In genomic region chr11:60378359-60378758, GRCh38 we compare ENCODE assay signal across 9 cellular contexts. TPM values are rescaled to one million over a fixed set of nuclear protein-coding genes. Genes with fewer than 3 reads are reported as not detected.
DNase-seq lines count a peak whose midpoint lies in the region; ATAC-seq and TF ChIP-seq lines count a peak whose summit lies in the region.
"Had no signal": no experiment of that assay in that cellular context is flagged by ENCODE, and none has a peak within 500 bp of the region (broad histone marks: within the 10 kb centered on the region; RNA-seq: fewer than 3 reads in every experiment).

A gene with protein sequence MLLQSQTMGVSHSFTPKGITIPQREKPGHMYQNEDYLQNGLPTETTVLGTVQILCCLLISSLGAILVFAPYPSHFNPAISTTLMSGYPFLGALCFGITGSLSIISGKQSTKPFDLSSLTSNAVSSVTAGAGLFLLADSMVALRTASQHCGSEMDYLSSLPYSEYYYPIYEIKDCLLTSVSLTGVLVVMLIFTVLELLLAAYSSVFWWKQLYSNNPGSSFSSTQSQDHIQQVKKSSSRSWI (plus strand): TSS chr11:60378532. CDS start chr11:60383142, 4,610 bp downstream.

- no peaks in the 10 kb centered on the region for H3K36me3 ChIP-seq in naive thymus-derived CD4-positive, alpha-beta T cell (ENCODE audit: control insufficient read depth in 2 of 3, insufficient read depth in 3 of 3, low read length in 3 of 3)
- H3K36me3 ChIP-seq in GM23338 (ENCODE audit: insufficient read depth) = no peaks in the 10 kb centered on the region

- H3K4me2 ChIP-seq in GM23338 = no peak within 1 kb of the TSS

- no peaks in the 10 kb centered on the region for H3F3A ChIP-seq in GM23338 (replicated peaks; ENCODE audit: low read depth)

- intact Hi-C loops in naive thymus-derived CD4-positive, alpha-beta T cell (cut with micrococcal nuclease) = no loop called here

- peaks cover 0 to 12% (median 9%) of the 10 kb centered on the region in 7 donors for H3K4me1 Mint-ChIP-seq in naive thymus-derived CD4-positive, alpha-beta T cell
- H3K4me1 Mint-ChIP-seq in GM23338 = no peaks in the 10 kb centered on the region

- H3K27me3 Mint-ChIP-seq in naive thymus-derived CD4-positive, alpha-beta T cell = peaks cover 12 to 47% (median 20%) of the 10 kb centered on the region in 5 donors
- H3K27me3 Mint-ChIP-seq in GM23338 (ENCODE audit: insufficient read depth, low read depth, poor library complexity) = no peaks in the 10 kb centered on the region

- H3K9me2 ChIP-seq in GM23338 (ENCODE audit: insufficient read depth) = peaks cover 22% of the 10 kb centered on the region

- H2AFZ ChIP-seq in GM23338 = no peak within 1 kb of the TSS

- H3K9me3 ChIP-seq in naive thymus-derived CD4-positive, alpha-beta T cell (ENCODE audit: control insufficient read depth in 2 of 3, low read length in 3 of 3) = no peaks in the 10 kb centered on the region

- H3K4me3 Mint-ChIP-seq in naive thymus-derived CD4-positive, alpha-beta T cell = no peak within 1 kb of the TSS
- no peak within 1 kb of the TSS for H3K4me3 Mint-ChIP-seq in GM23338

- no peak within 1 kb of the TSS for H3K4me3 ChIP-seq in naive thymus-derived CD4-positive, alpha-beta T cell (ENCODE audit: low read length)
- no peak within 1 kb of the TSS for H3K4me3 ChIP-seq in GM23338

- H3K36me3 Mint-ChIP-seq in naive thymus-derived CD4-positive, alpha-beta T cell = no peaks in the 10 kb centered on the region
- no peaks in the 10 kb centered on the region for H3K36me3 Mint-ChIP-seq in GM23338 (ENCODE audit: low read depth)

- no peaks in the 10 kb centered on the region for H3K79me2 ChIP-seq in GM23338 (replicated peaks; ENCODE audit: insufficient read depth)

- ATAC-seq in GM19023 (IDR thresholded peaks at IDR 0.05; ENCODE audit: unreplicated experiment) (peak; percentile 84), HG03025 (IDR thresholded peaks at IDR 0.05; ENCODE audit: low FRiP score, unreplicated experiment) (peak; percentile 72), GM23338 (no peak)
- ATAC-seq in naive thymus-derived CD4-positive, alpha-beta T cell = peak; percentile 82

- H4K20me1 ChIP-seq in GM23338 (replicated peaks; ENCODE audit: insufficient read depth) = no peaks in the 10 kb centered on the region

- POLR2A ChIA-PET in naive thymus-derived CD4-positive, alpha-beta T cell (lab: Charles Lee) = no interaction called here

- no peaks in the 10 kb centered on the region for H3K9me3 Mint-ChIP-seq in naive thymus-derived CD4-positive, alpha-beta T cell
- H3K9me3 Mint-ChIP-seq in GM23338 = no peaks in the 10 kb centered on the region; the same call in 1 of the 3 replicates

- peak; percentile 68 for DNase-seq in SKM-1 treated with dmso at 0.1 percent for 144 hours (lab: John Stamatoyannopoulos, UW; ENCODE audit: unreplicated experiment)
- DNase-seq in naive thymus-derived CD4-positive, alpha-beta T cell = no peak
- DNase-seq in GOT3 (lab: John Stamatoyannopoulos, UW) = no peak
- DNase-seq in NCI-H187 (lab: John Stamatoyannopoulos, UW) = no peak
- no peak for DNase-seq in GM23338 (ENCODE audit: low spot score)
- no peak for DNase-seq in RKO (ENCODE audit: low spot score)

- no peaks in the 10 kb centered on the region for H3K4me1 ChIP-seq in naive thymus-derived CD4-positive, alpha-beta T cell (ENCODE audit: control insufficient read depth in 2 of 2, insufficient read depth in 2 of 2, low read length in 2 of 2)
- no peaks in the 10 kb centered on the region for H3K4me1 ChIP-seq in GM23338 (ENCODE audit: insufficient read depth)

- H3K27ac Mint-ChIP-seq in naive thymus-derived CD4-positive, alpha-beta T cell = no peak within 1 kb of the TSS
- no peak within 1 kb of the TSS for H3K27ac Mint-ChIP-seq in GM23338

- H3K27ac ChIP-seq in naive thymus-derived CD4-positive, alpha-beta T cell (ENCODE audit: low read depth, low read length) = no peak within 1 kb of the TSS
- no peak within 1 kb of the TSS for H3K27ac ChIP-seq in GM23338 (ENCODE audit: low read depth)

- TF ChIP-seq CTCF in GM23338 (conservative IDR thresholded peaks at IDR 0.05; ENCODE audit: low read depth in 2 of 2) = no peak

- no peaks in the 10 kb centered on the region for H3K27me3 ChIP-seq in naive thymus-derived CD4-positive, alpha-beta T cell (ENCODE audit: control insufficient read depth in 2 of 2, insufficient read depth in 2 of 2, low read length in 2 of 2)
- no peaks in the 10 kb centered on the region for H3K27me3 ChIP-seq in GM23338 (ENCODE audit: insufficient read depth)

- CTCF ChIA-PET in naive thymus-derived CD4-positive, alpha-beta T cell (lab: Charles Lee) = interaction anchor here (0.6 kb wide), 1 partner anchor 476 kb away, joined by 3 read pairs; no protein-coding TSS in a partner anchor

TF ChIP-seq in GM23338, 12 proteins besides CTCF, POLR2A, EP300 and RAD21 (continues in another document):
- TF ChIP-seq CREB1 (CRISPR knock-in tag; IDR thresholded peaks at IDR 0.05; ENCODE audit: low read depth) (no peak), POLR2AphosphoS5 (IDR thresholded peaks at IDR 0.05; ENCODE audit: low read depth) (no peak), JUNB (IDR thresholded peaks at IDR 0.05; ENCODE audit: unreplicated experiment) (no peak), NANOG (IDR thresholded peaks at IDR 0.05; ENCODE audit: borderline replicate concordance) (no peak), ZNF331 (CRISPR knock-in tag; IDR thresholded peaks at IDR 0.05; ENCODE audit: low read depth) (no peak), STAT1 (IDR thresholded peaks at IDR 0.05; ENCODE audit: unreplicated experiment) (no peak), ZNF114 (CRISPR knock-in tag; IDR thresholded peaks at IDR 0.05) (no peak)
- TF ChIP-seq, protein P1, sequence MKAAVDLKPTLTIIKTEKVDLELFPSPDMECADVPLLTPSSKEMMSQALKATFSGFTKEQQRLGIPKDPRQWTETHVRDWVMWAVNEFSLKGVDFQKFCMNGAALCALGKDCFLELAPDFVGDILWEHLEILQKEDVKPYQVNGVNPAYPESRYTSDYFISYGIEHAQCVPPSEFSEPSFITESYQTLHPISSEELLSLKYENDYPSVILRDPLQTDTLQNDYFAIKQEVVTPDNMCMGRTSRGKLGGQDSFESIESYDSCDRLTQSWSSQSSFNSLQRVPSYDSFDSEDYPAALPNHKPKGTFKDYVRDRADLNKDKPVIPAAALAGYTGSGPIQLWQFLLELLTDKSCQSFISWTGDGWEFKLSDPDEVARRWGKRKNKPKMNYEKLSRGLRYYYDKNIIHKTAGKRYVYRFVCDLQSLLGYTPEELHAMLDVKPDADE (IDR thresholded peaks at IDR 0.05) = no peak
- TF ChIP-seq, protein P2, sequence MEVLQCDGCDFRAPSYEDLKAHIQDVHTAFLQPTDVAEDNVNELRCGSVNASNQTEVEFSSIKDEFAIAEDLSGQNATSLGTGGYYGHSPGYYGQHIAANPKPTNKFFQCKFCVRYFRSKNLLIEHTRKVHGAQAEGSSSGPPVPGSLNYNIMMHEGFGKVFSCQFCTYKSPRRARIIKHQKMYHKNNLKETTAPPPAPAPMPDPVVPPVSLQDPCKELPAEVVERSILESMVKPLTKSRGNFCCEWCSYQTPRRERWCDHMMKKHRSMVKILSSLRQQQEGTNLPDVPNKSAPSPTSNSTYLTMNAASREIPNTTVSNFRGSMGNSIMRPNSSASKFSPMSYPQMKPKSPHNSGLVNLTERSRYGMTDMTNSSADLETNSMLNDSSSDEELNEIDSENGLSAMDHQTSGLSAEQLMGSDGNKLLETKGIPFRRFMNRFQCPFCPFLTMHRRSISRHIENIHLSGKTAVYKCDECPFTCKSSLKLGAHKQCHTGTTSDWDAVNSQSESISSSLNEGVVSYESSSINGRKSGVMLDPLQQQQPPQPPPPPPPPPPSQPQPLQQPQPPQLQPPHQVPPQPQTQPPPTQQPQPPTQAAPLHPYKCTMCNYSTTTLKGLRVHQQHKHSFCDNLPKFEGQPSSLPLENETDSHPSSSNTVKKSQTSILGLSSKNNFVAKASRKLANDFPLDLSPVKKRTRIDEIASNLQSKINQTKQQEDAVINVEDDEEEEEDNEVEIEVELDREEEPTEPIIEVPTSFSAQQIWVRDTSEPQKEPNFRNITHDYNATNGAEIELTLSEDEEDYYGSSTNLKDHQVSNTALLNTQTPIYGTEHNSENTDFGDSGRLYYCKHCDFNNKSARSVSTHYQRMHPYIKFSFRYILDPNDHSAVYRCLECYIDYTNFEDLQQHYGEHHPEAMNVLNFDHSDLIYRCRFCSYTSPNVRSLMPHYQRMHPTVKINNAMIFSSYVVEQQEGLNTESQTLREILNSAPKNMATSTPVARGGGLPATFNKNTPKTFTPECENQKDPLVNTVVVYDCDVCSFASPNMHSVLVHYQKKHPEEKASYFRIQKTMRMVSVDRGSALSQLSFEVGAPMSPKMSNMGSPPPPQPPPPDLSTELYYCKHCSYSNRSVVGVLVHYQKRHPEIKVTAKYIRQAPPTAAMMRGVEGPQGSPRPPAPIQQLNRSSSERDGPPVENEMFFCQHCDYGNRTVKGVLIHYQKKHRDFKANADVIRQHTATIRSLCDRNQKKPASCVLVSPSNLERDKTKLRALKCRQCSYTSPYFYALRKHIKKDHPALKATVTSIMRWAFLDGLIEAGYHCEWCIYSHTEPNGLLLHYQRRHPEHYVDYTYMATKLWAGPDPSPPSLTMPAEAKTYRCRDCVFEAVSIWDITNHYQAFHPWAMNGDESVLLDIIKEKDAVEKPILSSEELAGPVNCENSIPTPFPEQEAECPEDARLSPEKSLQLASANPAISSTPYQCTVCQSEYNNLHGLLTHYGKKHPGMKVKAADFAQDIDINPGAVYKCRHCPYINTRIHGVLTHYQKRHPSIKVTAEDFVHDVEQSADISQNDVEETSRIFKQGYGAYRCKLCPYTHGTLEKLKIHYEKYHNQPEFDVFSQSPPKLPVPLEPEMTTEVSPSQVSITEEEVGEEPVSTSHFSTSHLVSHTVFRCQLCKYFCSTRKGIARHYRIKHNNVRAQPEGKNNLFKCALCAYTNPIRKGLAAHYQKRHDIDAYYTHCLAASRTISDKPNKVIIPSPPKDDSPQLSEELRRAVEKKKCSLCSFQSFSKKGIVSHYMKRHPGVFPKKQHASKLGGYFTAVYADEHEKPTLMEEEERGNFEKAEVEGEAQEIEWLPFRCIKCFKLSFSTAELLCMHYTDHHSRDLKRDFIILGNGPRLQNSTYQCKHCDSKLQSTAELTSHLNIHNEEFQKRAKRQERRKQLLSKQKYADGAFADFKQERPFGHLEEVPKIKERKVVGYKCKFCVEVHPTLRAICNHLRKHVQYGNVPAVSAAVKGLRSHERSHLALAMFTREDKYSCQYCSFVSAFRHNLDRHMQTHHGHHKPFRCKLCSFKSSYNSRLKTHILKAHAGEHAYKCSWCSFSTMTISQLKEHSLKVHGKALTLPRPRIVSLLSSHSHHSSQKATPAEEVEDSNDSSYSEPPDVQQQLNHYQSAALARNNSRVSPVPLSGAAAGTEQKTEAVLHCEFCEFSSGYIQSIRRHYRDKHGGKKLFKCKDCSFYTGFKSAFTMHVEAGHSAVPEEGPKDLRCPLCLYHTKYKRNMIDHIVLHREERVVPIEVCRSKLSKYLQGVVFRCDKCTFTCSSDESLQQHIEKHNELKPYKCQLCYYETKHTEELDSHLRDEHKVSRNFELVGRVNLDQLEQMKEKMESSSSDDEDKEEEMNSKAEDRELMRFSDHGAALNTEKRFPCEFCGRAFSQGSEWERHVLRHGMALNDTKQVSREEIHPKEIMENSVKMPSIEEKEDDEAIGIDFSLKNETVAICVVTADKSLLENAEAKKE (CRISPR knock-in tag; IDR thresholded peaks at IDR 0.05) = no peak

RNA-seq across cellular contexts. Expression of the gene that starts here (rescaled TPM):
- total RNA-seq in naive thymus-derived CD4-positive, alpha-beta T cell = 10 to 100 TPM in 1 of 5 experiments, 1 to 10 TPM in 3, not detected in 1; 3.2 to 83.4 (median 3.8) TPM
- polyA plus RNA-seq in naive thymus-derived CD4-positive, alpha-beta T cell = under 1 TPM in 1 of 2 donors, not detected in 1; 0.22 TPM
- 0.07 TPM in 1 of 2 replicates, not detected in the other for total RNA-seq in GM23338 (2014; rRNA removed; shearing (Covaris generic))
- polyA plus RNA-seq in GM23338 (2016; fragmentation: Nextera tagmentation; extraction: Ambion mirVana) = not detected in 2 replicates
- total RNA-seq: endothelial cell of umbilical vein had no signal
